ENCODE assay signal across 8 cellular contexts in genomic region chr6:121349596-121349995, GRCh38.
"Had no signal": no experiment of that assay in that cellular context is flagged by ENCODE, and none has a peak within 500 bp of the region (broad histone marks: within the 10 kb centered on the region; RNA-seq: fewer than 3 reads in every experiment).

No MANE protein-coding gene starts in this region.

- H3K4me3 ChIP-seq: HAP-1 had no signal

- H3K9me3 Mint-ChIP-seq: HFFc6, IgD-negative memory B cell had no signal

- H3K4me1 Mint-ChIP-seq: IgD-negative memory B cell had no signal

- H3K36me3 ChIP-seq: HAP-1 had no signal

- H3K27ac ChIP-seq: HL-60 had no signal

- H3K9me3 ChIP-seq: HAP-1 had no signal

- DNase-seq: GOT3, H7, HFFc6 had no signal

- ATAC-seq: HCT116, HepG2 had no signal

- H3K4me1 ChIP-seq: HAP-1 had no signal

- H3K36me3 Mint-ChIP-seq: IgD-negative memory B cell had no signal

- H3K27ac Mint-ChIP-seq: HFFc6, IgD-negative memory B cell had no signal

- H3K4me3 Mint-ChIP-seq: HFFc6, IgD-negative memory B cell had no signal
